ENCODE assay signal across 16 cellular contexts in genomic region chr4:61210186-61210939, GRCh38. TPM values are rescaled to one million over a fixed set of nuclear protein-coding genes. Genes with fewer than 3 reads are reported as not detected.
DNase-seq lines count a peak whose midpoint lies in the region; ATAC-seq, FAIRE-seq and TF ChIP-seq lines count a peak whose summit lies in the region.
"Had no signal": no experiment of that assay in that cellular context is flagged by ENCODE, and none has a peak within 500 bp of the region (broad histone marks: within the 10 kb centered on the region; RNA-seq: fewer than 3 reads in every experiment).

No MANE protein-coding gene starts in this region.

- no peak overlapping the region for H2AFZ ChIP-seq in mesenchymal stem cell (ENCODE audit: low read depth, low read length)

- H3K9me3 ChIP-seq in mesenchymal stem cell (ENCODE audit: control insufficient read depth, low read length) = no peaks in the 10 kb centered on the region
- H3K9me3 ChIP-seq: mucosa of descending colon, psoas muscle had no signal

- no peaks in the 10 kb centered on the region for H3K4me1 ChIP-seq in mesenchymal stem cell (ENCODE audit: control insufficient read depth, insufficient read depth, low read depth, low read length)
- H3K4me1 ChIP-seq: psoas muscle had no signal

- H2AK5ac ChIP-seq in mesenchymal stem cell (ENCODE audit: low read length, severe bottlenecking) = no peak overlapping the region

- no peak for TF ChIP-seq CTCF in bronchial epithelial cell (IDR thresholded peaks at IDR 0.05; ENCODE audit: insufficient read depth, low read length, severe bottlenecking)

- H3K36me3 Mint-ChIP-seq in activated naive CD4-positive, alpha-beta T cell treated with anti-CD3 and anti-CD28 coated beads, Interleukin-2, amount 10 ng/mL, durations not matched to agents 7 days and 5 days = no peaks in the 10 kb centered on the region
- H3K36me3 Mint-ChIP-seq: activated naive CD8-positive, alpha-beta T cell treated with anti-CD3 and anti-CD28 coated beads, Interleukin-2, amount 10 ng/mL, durations not matched to agents 7 days and 5 days had no signal

- H3K23ac ChIP-seq in mesenchymal stem cell (ENCODE audit: low read length in 2 of 2) = no peak overlapping the region

- no peaks in the 10 kb centered on the region for H3K4me1 Mint-ChIP-seq in activated naive CD4-positive, alpha-beta T cell treated with anti-CD3 and anti-CD28 coated beads, Interleukin-2, amount 10 ng/mL, durations not matched to agents 7 days and 5 days
- H3K4me1 Mint-ChIP-seq: activated naive CD8-positive, alpha-beta T cell treated with anti-CD3 and anti-CD28 coated beads, Interleukin-2, amount 10 ng/mL, durations not matched to agents 7 days and 5 days had no signal

- H4K91ac ChIP-seq in mesenchymal stem cell (ENCODE audit: low read length) = no peak overlapping the region

- no peaks in the 10 kb centered on the region for H3K9me3 Mint-ChIP-seq in activated naive CD4-positive, alpha-beta T cell treated with anti-CD3 and anti-CD28 coated beads, Interleukin-2, amount 10 ng/mL, durations not matched to agents 7 days and 5 days
- H3K9me3 Mint-ChIP-seq: activated naive CD8-positive, alpha-beta T cell treated with anti-CD3 and anti-CD28 coated beads, Interleukin-2, amount 10 ng/mL, durations not matched to agents 7 days and 5 days had no signal

- peak; percentile 34 for DNase-seq in DMS153 treated with DMSO at 0.1 percent for 48 hours (lab: John Stamatoyannopoulos, UW; ENCODE audit: unreplicated experiment)
- peak; percentile 73 for DNase-seq in NCI-H2081 treated with DMSO at 0.1 percent for 48 hours (lab: John Stamatoyannopoulos, UW)
- peak; percentile 35 for DNase-seq in bronchial epithelial cell (ENCODE audit: low read depth)
- DNase-seq in mesenchymal stem cell = peak; percentile 1
- no peak for DNase-seq in activated naive CD4-positive, alpha-beta T cell treated with anti-CD3 and anti-CD28 coated beads, Interleukin-2, amount 10 ng/mL, durations not matched to agents 7 days and 5 days
- DNase-seq in activated CD4-positive, alpha-beta T cell treated with anti-CD3 and anti-CD28 coated beads for 1 hour = no peak
- no peak for DNase-seq in ureter (ENCODE audit: low spot score)
- DNase-seq: activated naive CD8-positive, alpha-beta T cell treated with anti-CD3 and anti-CD28 coated beads, Interleukin-2, amount 10 ng/mL, durations not matched to agents 7 days and 5 days; dermis blood vessel endothelial cell; mucosa of descending colon; NCI-H1105; NK-92 treated with Interleukin-12 subunit alpha and Interleukin-12 subunit beta, amount 100 ng/mL, for 24 hours; psoas muscle; stimulated activated CD8-positive, alpha-beta memory T cell treated with anti-CD3 and anti-CD28 coated beads, Interleukin-4, amount 100 ng/mL, for 48 hours had no signal

- no peak overlapping the region for H3K14ac ChIP-seq in mesenchymal stem cell (ENCODE audit: low read length in 2 of 2)

- no peaks in the 10 kb centered on the region for H3K27me3 Mint-ChIP-seq in activated naive CD4-positive, alpha-beta T cell treated with anti-CD3 and anti-CD28 coated beads, Interleukin-2, amount 10 ng/mL, durations not matched to agents 7 days and 5 days
- H3K27me3 Mint-ChIP-seq: activated naive CD8-positive, alpha-beta T cell treated with anti-CD3 and anti-CD28 coated beads, Interleukin-2, amount 10 ng/mL, durations not matched to agents 7 days and 5 days had no signal

- no peak overlapping the region for H4K8ac ChIP-seq in mesenchymal stem cell (ENCODE audit: low read length)

- H3K27ac Mint-ChIP-seq in activated naive CD4-positive, alpha-beta T cell treated with anti-CD3 and anti-CD28 coated beads, Interleukin-2, amount 10 ng/mL, durations not matched to agents 7 days and 5 days = no peak overlapping the region
- H3K27ac Mint-ChIP-seq: activated naive CD8-positive, alpha-beta T cell treated with anti-CD3 and anti-CD28 coated beads, Interleukin-2, amount 10 ng/mL, durations not matched to agents 7 days and 5 days had no signal

- H3K79me1 ChIP-seq in mesenchymal stem cell (replicated peaks; ENCODE audit: low read length, poor library complexity, severe bottlenecking) = no peaks in the 10 kb centered on the region

- 47% methylated on average over 4 of the region's 6 CpGs for WGBS in mesenchymal stem cell

- no peak overlapping the region for H3K9ac ChIP-seq in mesenchymal stem cell (ENCODE audit: low read length)

- no peak overlapping the region for H2BK15ac ChIP-seq in mesenchymal stem cell (ENCODE audit: low read depth, poor library complexity, severe bottlenecking)

- no peak overlapping the region for H3K4ac ChIP-seq in mesenchymal stem cell (ENCODE audit: low read depth in 1 of 2, low read length in 2 of 2)

- H3K27ac ChIP-seq in mesenchymal stem cell (ENCODE audit: low read length, poor library complexity, severe bottlenecking) = no peak overlapping the region
- H3K27ac ChIP-seq: psoas muscle had no signal

- H2BK5ac ChIP-seq in mesenchymal stem cell (ENCODE audit: low read depth, low read length, poor library complexity, severe bottlenecking) = no peak overlapping the region

- no peak overlapping the region for H2BK12ac ChIP-seq in mesenchymal stem cell (ENCODE audit: low read length in 2 of 2)

- no peak overlapping the region for H3K4me3 Mint-ChIP-seq in activated naive CD4-positive, alpha-beta T cell treated with anti-CD3 and anti-CD28 coated beads, Interleukin-2, amount 10 ng/mL, durations not matched to agents 7 days and 5 days
- H3K4me3 Mint-ChIP-seq: activated naive CD8-positive, alpha-beta T cell treated with anti-CD3 and anti-CD28 coated beads, Interleukin-2, amount 10 ng/mL, durations not matched to agents 7 days and 5 days had no signal

- H3K4me2 ChIP-seq in mesenchymal stem cell (ENCODE audit: low read length, poor library complexity, severe bottlenecking) = no peak overlapping the region

- CTCF ChIA-PET in activated naive CD4-positive, alpha-beta T cell treated with anti-CD3 and anti-CD28 coated beads, Interleukin-2, amount 10 ng/mL, durations not matched to agents 7 days and 5 days (lab: Charles Lee) = no interaction called here

- H3K36me3 ChIP-seq in bronchial epithelial cell (ENCODE audit: control insufficient read depth, insufficient read depth, low read length) = no peaks in the 10 kb centered on the region
- H3K36me3 ChIP-seq in mesenchymal stem cell (ENCODE audit: control insufficient read depth in 1 of 2, insufficient read depth in 2 of 2, low read depth in 1 of 2, low read length in 2 of 2) = no peaks in the 10 kb centered on the region

- H3K27me3 ChIP-seq in bronchial epithelial cell (ENCODE audit: control insufficient read depth, insufficient read depth, low read length) (no peaks in the 10 kb centered on the region), mesenchymal stem cell (ENCODE audit: control insufficient read depth in 1 of 2, insufficient read depth in 1 of 2, low read length in 2 of 2) (no peaks in the 10 kb centered on the region)

- no peak overlapping the region for H3K18ac ChIP-seq in mesenchymal stem cell (ENCODE audit: low read depth in 1 of 2, low read length in 2 of 2)

- no peak for FAIRE-seq in bronchial epithelial cell (lab: Jason Lieb, UNC)
- FAIRE-seq: urothelium cell line had no signal

- no peak for ATAC-seq in GM21381 (IDR thresholded peaks at IDR 0.05; ENCODE audit: unreplicated experiment)
- ATAC-seq: mucosa of descending colon, psoas muscle had no signal

- H2BK120ac ChIP-seq in mesenchymal stem cell (ENCODE audit: low read depth, low read length) = no peak overlapping the region

- no peak overlapping the region for H3K4me3 ChIP-seq in bronchial epithelial cell (ENCODE audit: low read depth, low read length)
- no peak overlapping the region for H3K4me3 ChIP-seq in mesenchymal stem cell (ENCODE audit: insufficient read depth in 1 of 2, low read depth in 1 of 2, low read length in 2 of 2)
- H3K4me3 ChIP-seq: mucosa of descending colon, psoas muscle had no signal

RNA-seq across cellular contexts. Expression of gene ADGRL3, which starts 10.2 kb away (rescaled TPM):
- under 0.01 and 0.13 TPM in 2 replicates for total RNA-seq in bronchial epithelial cell
- polyA plus RNA-seq in mesenchymal stem cell (2013, experiment 1 of 2) = 8.0 TPM
- polyA plus RNA-seq in mesenchymal stem cell (2013, experiment 2 of 2) = 8.1 TPM
- 17.9 TPM for total RNA-seq in ureter
- total RNA-seq: activated naive CD8-positive, alpha-beta T cell treated with anti-CD3 and anti-CD28 coated beads, Interleukin-2, amount 10 ng/mL, durations not matched to agents 7 days and 5 days had no signal

Comparison
In these comparisons a context has a peak if more than half of its experiments do, and no peak if none do; other contexts are left out.
1. DNase-seq: peak in DMS153 treated with DMSO at 0.1 percent for 48 hours (single experiment), NCI-H2081 treated with DMSO at 0.1 percent for 48 hours (single experiment), bronchial epithelial cell (single experiment) and mesenchymal stem cell (single experiment); none in activated naive CD4-positive, alpha-beta T cell treated with anti-CD3 and anti-CD28 coated beads, Interleukin-2, amount 10 ng/mL, durations not matched to agents 7 days and 5 days (single experiment), activated CD4-positive, alpha-beta T cell treated with anti-CD3 and anti-CD28 coated beads for 1 hour (single experiment) and ureter (single experiment).
2. RNA of gene ADGRL3, which starts 10.2 kb away (total RNA-seq): 17.9 TPM in ureter (single experiment); under 0.01 to 0.13 TPM in bronchial epithelial cell; every median in the first group is over 10 times any median in the second.